ENCODE assay signal across 8 cellular contexts in the genomic region with DNA sequence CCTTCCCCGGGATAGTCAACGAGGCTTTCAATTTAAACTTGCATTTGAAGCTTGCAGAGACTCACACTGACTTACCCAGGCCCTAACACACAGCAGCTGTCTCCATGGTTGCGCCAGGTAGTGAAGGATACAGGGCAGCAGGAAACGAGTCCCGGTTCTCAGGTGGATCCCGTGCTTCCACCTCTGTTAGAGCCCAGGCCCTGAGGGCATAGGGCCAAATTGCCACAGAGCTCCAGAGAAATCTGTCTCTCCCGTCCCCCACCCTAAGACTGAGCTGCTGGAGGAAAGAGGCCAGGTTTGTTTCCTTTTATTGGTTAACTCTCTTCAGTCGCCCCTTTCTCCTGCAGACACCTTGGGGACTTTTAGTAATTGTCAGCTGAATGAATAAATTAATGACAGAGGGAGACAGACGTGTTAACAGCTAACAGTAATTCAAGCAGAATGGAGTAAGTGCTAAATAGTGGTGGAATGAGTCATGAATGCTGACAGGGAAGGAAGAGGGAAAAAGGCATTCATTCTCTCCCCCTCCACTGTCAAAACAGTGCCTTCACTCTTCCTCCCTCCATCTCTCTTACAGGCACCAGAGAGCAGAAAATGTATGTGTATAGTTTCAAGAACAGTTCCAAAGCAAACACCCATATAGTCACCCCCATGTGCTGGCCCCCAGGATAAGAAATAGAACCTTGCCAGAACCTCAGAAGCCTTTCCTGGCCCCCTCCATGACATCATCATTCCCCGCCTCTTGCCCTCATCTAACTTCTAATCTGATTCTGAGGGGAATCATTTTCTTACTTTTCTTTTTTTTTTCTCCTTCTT. TPM values are rescaled to one million over a fixed set of nuclear protein-coding genes. Genes with fewer than 3 reads are reported as not detected.
DNase-seq lines count a peak whose midpoint lies in the region; ATAC-seq, FAIRE-seq and TF ChIP-seq lines count a peak whose summit lies in the region.

No MANE protein-coding gene starts in this region.

- CTCF ChIA-PET in Calu3 (lab: Charles Lee) = interaction anchor here (0.6 to 1.2 kb wide), 5 partner anchors 22 to 202 kb away, joined by 3 to 5 read pairs (median 4); partner anchors contain the start of gene POLR3A
- CTCF ChIA-PET in activated naive CD4-positive, alpha-beta T cell treated with anti-CD3 and anti-CD28 coated beads, Interleukin-2, amount 10 ng/mL, durations not matched to agents 7 days and 5 days (lab: Charles Lee) = no interaction called here

- no peak for ATAC-seq in HG02678 (IDR thresholded peaks at IDR 0.05; ENCODE audit: unreplicated experiment)

- no peak for TF ChIP-seq CTCF in Calu3 (IDR thresholded peaks at IDR 0.05; ENCODE audit: unreplicated experiment)
- TF ChIP-seq CTCF in glutamatergic neuron (IDR thresholded peaks at IDR 0.05; ENCODE audit: partially characterized antibody, unreplicated experiment) = no peak

- FAIRE-seq in frontal cortex (lab: Jason Lieb, UNC) = no peak

- H3K36me3 Mint-ChIP-seq in Calu3 (ENCODE audit: insufficient read depth, unreplicated experiment) (peaks cover 21% of the 10 kb centered on the region), glutamatergic neuron (ENCODE audit: unreplicated experiment) (no peaks in the 10 kb centered on the region)
- H3K36me3 Mint-ChIP-seq in activated naive CD4-positive, alpha-beta T cell treated with anti-CD3 and anti-CD28 coated beads, Interleukin-2, amount 10 ng/mL, durations not matched to agents 7 days and 5 days = no peaks in the 10 kb centered on the region

- peak overlapping the region; percentile 46 for H3K4me3 Mint-ChIP-seq in Calu3 (ENCODE audit: low read depth, unreplicated experiment)
- no peak overlapping the region for H3K4me3 Mint-ChIP-seq in glutamatergic neuron (ENCODE audit: unreplicated experiment)
- H3K4me3 Mint-ChIP-seq in activated naive CD4-positive, alpha-beta T cell treated with anti-CD3 and anti-CD28 coated beads, Interleukin-2, amount 10 ng/mL, durations not matched to agents 7 days and 5 days = no peak overlapping the region

- BruUV-seq in Calu3 (replicated peaks; lab: Mats Ljungman, UMichigan) = no TSS peak

- H3K9me3 Mint-ChIP-seq in Calu3 (ENCODE audit: low read depth, unreplicated experiment) (no peaks in the 10 kb centered on the region), glutamatergic neuron (ENCODE audit: unreplicated experiment) (no peaks in the 10 kb centered on the region)
- no peaks in the 10 kb centered on the region for H3K9me3 Mint-ChIP-seq in activated naive CD4-positive, alpha-beta T cell treated with anti-CD3 and anti-CD28 coated beads, Interleukin-2, amount 10 ng/mL, durations not matched to agents 7 days and 5 days

- DNase-seq in Calu3 = peak; percentile 80
- DNase-seq in LHCN-M2 (ENCODE audit: low read depth) = peak; percentile 65
- peak; percentile 60 to 79 for DNase-seq in dermis microvascular lymphatic vessel endothelial cell (ENCODE audit: low read depth in 2 of 2)
- DNase-seq in myocyte (ENCODE audit: low read depth) = peak; percentile 60
- DNase-seq in glutamatergic neuron = no peak
- DNase-seq in frontal cortex (ENCODE audit: low spot score in 2 of 2) = no peak
- DNase-seq in activated naive CD4-positive, alpha-beta T cell treated with anti-CD3 and anti-CD28 coated beads, Interleukin-2, amount 10 ng/mL, durations not matched to agents 7 days and 5 days = no peak

- H3K27me3 Mint-ChIP-seq in Calu3 (ENCODE audit: unreplicated experiment) (no peaks in the 10 kb centered on the region), glutamatergic neuron (ENCODE audit: unreplicated experiment) (no peaks in the 10 kb centered on the region)
- H3K27me3 Mint-ChIP-seq in activated naive CD4-positive, alpha-beta T cell treated with anti-CD3 and anti-CD28 coated beads, Interleukin-2, amount 10 ng/mL, durations not matched to agents 7 days and 5 days = peaks cover 18% of the 10 kb centered on the region

- H3K27ac Mint-ChIP-seq in Calu3 (ENCODE audit: unreplicated experiment) (peak overlapping the region; percentile 74), glutamatergic neuron (ENCODE audit: unreplicated experiment) (no peak overlapping the region)
- no peak overlapping the region for H3K27ac Mint-ChIP-seq in activated naive CD4-positive, alpha-beta T cell treated with anti-CD3 and anti-CD28 coated beads, Interleukin-2, amount 10 ng/mL, durations not matched to agents 7 days and 5 days

- H3K4me1 Mint-ChIP-seq in Calu3 (ENCODE audit: low read depth, unreplicated experiment) (peaks cover 26% of the 10 kb centered on the region), glutamatergic neuron (ENCODE audit: low read depth, unreplicated experiment) (peaks cover 6% of the 10 kb centered on the region)
- H3K4me1 Mint-ChIP-seq in activated naive CD4-positive, alpha-beta T cell treated with anti-CD3 and anti-CD28 coated beads, Interleukin-2, amount 10 ng/mL, durations not matched to agents 7 days and 5 days = no peaks in the 10 kb centered on the region

- intact Hi-C loops in Calu3 (cut with micrococcal nuclease; ENCODE audit: unreplicated experiment) = no loop called here

RNA-seq across cellular contexts. Expression of gene DLG5, which starts 16.7 kb away (rescaled TPM):
- 46.0 and 51.0 TPM in 2 replicates for total RNA-seq in Calu3 (2022)
- total RNA-seq in LHCN-M2 (2014; rRNA removed) = 22.6 and 24.9 TPM in 2 replicates
- 23.9 TPM for polyA plus RNA-seq in LHCN-M2 (2012)
- 5.4 and 8.0 TPM in 2 replicates for total RNA-seq in dermis microvascular lymphatic vessel endothelial cell
- 12.2 and 15.1 TPM in 2 replicates for total RNA-seq in myocyte
- 33.7 TPM for polyA plus RNA-seq in myocyte (2012)
- total RNA-seq in glutamatergic neuron (ENCODE audit: unreplicated experiment) = 35.5 TPM
- 33.4 TPM for total RNA-seq in frontal cortex

Comparison
In these comparisons a context has a peak if more than half of its experiments do, and no peak if none do; other contexts are left out.
1. DNase-seq: peak in Calu3 (single experiment), LHCN-M2 (single experiment), dermis microvascular lymphatic vessel endothelial cell (2 of 2) and myocyte (single experiment); none in glutamatergic neuron (single experiment), frontal cortex (0 of 2) and activated naive CD4-positive, alpha-beta T cell treated with anti-CD3 and anti-CD28 coated beads, Interleukin-2, amount 10 ng/mL, durations not matched to agents 7 days and 5 days (single experiment).